1 cellular context compared by ENCODE assay signal in genomic region chr2:239814917-239815637, GRCh38.
TF ChIP-seq lines count a peak whose summit lies in the region.

No MANE protein-coding gene starts in this region.

TF ChIP-seq in IMR-90, 13 proteins besides CTCF, POLR2A, EP300 and RAD21 (continued from another document):
- no peak for TF ChIP-seq MAFK (IDR thresholded peaks at IDR 0.05; ENCODE audit: low read depth, low read length)
